ENCODE assay signal across 7 cellular contexts in the genomic region with DNA sequence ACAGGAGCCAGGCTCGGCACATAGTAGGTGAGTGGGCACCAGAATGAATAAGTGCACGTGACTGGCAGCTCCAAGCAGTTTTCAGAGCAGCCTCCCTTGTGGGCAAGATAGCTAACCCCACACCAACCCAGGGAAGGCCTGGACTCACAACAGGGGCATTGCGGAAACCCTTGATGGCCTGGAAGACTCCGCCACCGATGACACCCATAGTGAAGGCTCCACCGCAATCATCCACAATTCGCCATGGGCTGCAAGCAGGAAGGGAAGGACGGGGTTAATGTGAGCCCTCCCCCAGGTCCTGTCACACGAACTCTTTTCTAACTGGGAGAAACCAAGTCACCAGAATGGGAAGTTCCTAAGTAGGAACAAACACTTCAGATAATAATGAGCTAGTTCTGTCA. TPM values are rescaled to one million over a fixed set of nuclear protein-coding genes. Genes with fewer than 3 reads are reported as not detected.
A peak's percentile ranks its signal among the peaks of the same experiment; 100 is the strongest.
DNase-seq lines count a peak whose midpoint lies in the region; FAIRE-seq and TF ChIP-seq lines count a peak whose summit lies in the region.

No MANE protein-coding gene starts in this region.

- peaks cover 19% of the 10 kb centered on the region for H3K36me3 Mint-ChIP-seq in nephron progenitor cell (ENCODE audit: low read depth)

- H3K9me3 Mint-ChIP-seq in nephron progenitor cell = peaks cover 35% of the 10 kb centered on the region

- H3K27ac Mint-ChIP-seq in nephron progenitor cell = peak overlapping the region; percentile 99

- H3K4me3 ChIP-seq in GM08714 (ENCODE audit: low read length) = peak overlapping the region; percentile 80

- peak overlapping the region; percentile 87 for H3K4me3 Mint-ChIP-seq in nephron progenitor cell

- no peak for FAIRE-seq in HTR-8/SVneo (lab: Jason Lieb, UNC)

- no peak for TF ChIP-seq CTCF in nephron progenitor cell (IDR thresholded peaks at IDR 0.05)

- peaks cover 6% of the 10 kb centered on the region for H3K27me3 Mint-ChIP-seq in nephron progenitor cell (ENCODE audit: low read depth, poor library complexity)

- peaks cover 32% of the 10 kb centered on the region for H3K4me1 Mint-ChIP-seq in nephron progenitor cell

- DNase-seq in NCI-H774 (lab: John Stamatoyannopoulos, UW) = peak; percentile 1
- peak; percentile 38 for DNase-seq in dermis blood vessel endothelial cell
- no peak for DNase-seq in nephron progenitor cell
- no peak for DNase-seq in stimulated activated CD4-positive, alpha-beta T cell treated with anti-CD3 and anti-CD28 coated beads, Interleukin-15, amount 100 ng/mL, for 24 hours
- DNase-seq in stimulated activated CD4-positive, alpha-beta T cell treated with anti-CD3 and anti-CD28 coated beads, Interleukin-4, amount 100 ng/mL, for 24 hours = no peak
- DNase-seq in HTR-8/SVneo (ENCODE audit: insufficient read length, low spot score) = no peak

RNA-seq across cellular contexts. Expression of a gene that starts 1.0 kb away (rescaled TPM):
- 25.3 and 27.1 TPM in 2 replicates for total RNA-seq in dermis blood vessel endothelial cell

RNA-seq across cellular contexts. Expression of a gene that starts 1.1 kb away (rescaled TPM):
- 75.2 and 87.1 TPM in 2 replicates for total RNA-seq in dermis blood vessel endothelial cell

RNA-seq across cellular contexts. Expression of a gene that starts 14.8 kb away (rescaled TPM):
- total RNA-seq in dermis blood vessel endothelial cell = 13.6 and 16.7 TPM in 2 replicates

RNA-seq across cellular contexts. Expression of a gene that starts 22.2 kb away (rescaled TPM):
- total RNA-seq in dermis blood vessel endothelial cell = 4.8 and 6.5 TPM in 2 replicates

Comparison
In these comparisons a context has a peak if more than half of its experiments do, and no peak if none do; other contexts are left out.
1. DNase-seq: peak in NCI-H774 (single experiment) and dermis blood vessel endothelial cell (single experiment); none in nephron progenitor cell (single experiment), stimulated activated CD4-positive, alpha-beta T cell treated with anti-CD3 and anti-CD28 coated beads, Interleukin-15, amount 100 ng/mL, for 24 hours (single experiment), stimulated activated CD4-positive, alpha-beta T cell treated with anti-CD3 and anti-CD28 coated beads, Interleukin-4, amount 100 ng/mL, for 24 hours (single experiment) and HTR-8/SVneo (single experiment).